Comparison of ENCODE assay signal across 27 cellular contexts in genomic region chr5:62299097-62299496, GRCh38. TPM values are rescaled to one million over a fixed set of nuclear protein-coding genes. Genes with fewer than 3 reads are reported as not detected.
DNase-seq lines count a peak whose midpoint lies in the region; ATAC-seq lines count a peak whose summit lies in the region.
"Had no signal": no experiment of that assay in that cellular context is flagged by ENCODE, and none has a peak within 500 bp of the region (broad histone marks: within the 10 kb centered on the region; RNA-seq: fewer than 3 reads in every experiment).

No MANE protein-coding gene starts in this region.

- CTCF ChIA-PET in activated CD8-positive, alpha-beta memory T cell treated with anti-CD3 and anti-CD28 coated beads, Interleukin-2, amount 10 ng/mL, durations not matched to agents 7 days and 5 days (lab: Charles Lee): interaction anchor here (1.4 to 2.3 kb wide), 2 partner anchors 11 to 13 kb away, joined by 3 to 6 read pairs; no protein-coding TSS in a partner anchor
- CTCF ChIA-PET in CD8-positive, alpha-beta memory T cell (lab: Charles Lee): interaction anchor here (1.0 to 1.6 kb wide), 2 partner anchors 19 to 54 kb away, joined by 4 to 6 read pairs; no protein-coding TSS in a partner anchor

- no peak overlapping the region for H2BK12ac ChIP-seq in mesenchymal stem cell (ENCODE audit: low read length in 2 of 2)

- H3K27ac ChIP-seq in CD8-positive, alpha-beta memory T cell (ENCODE audit: low read depth, low read length): no peak overlapping the region
- no peak overlapping the region for H3K27ac ChIP-seq in mesenchymal stem cell (ENCODE audit: low read length, poor library complexity, severe bottlenecking)
- H3K27ac ChIP-seq: colonic mucosa, esophagus muscularis mucosa, foreskin keratinocyte, Peyer's patch had no signal

- H2BK5ac ChIP-seq in mesenchymal stem cell (ENCODE audit: low read depth, low read length, poor library complexity, severe bottlenecking): no peak overlapping the region

- no peak overlapping the region for H3K4me3 Mint-ChIP-seq in activated CD8-positive, alpha-beta memory T cell treated with anti-CD3 and anti-CD28 coated beads, Interleukin-2, amount 10 ng/mL, durations not matched to agents 7 days and 5 days
- H3K4me3 Mint-ChIP-seq in CD8-positive, alpha-beta memory T cell: peak overlapping the region in 6 of 7 donors; percentile 24 to 75 (median 69)
- H3K4me3 Mint-ChIP-seq in activated T-helper 17 cell treated with anti-CD3 and anti-CD28 coated beads, Interleukin-2, amount 50 U/mL, for 72 hours: peak overlapping the region; percentile 62
- H3K4me3 Mint-ChIP-seq: B cell, natural killer cell, type B pancreatic cell had no signal

- H2AK5ac ChIP-seq in mesenchymal stem cell (ENCODE audit: low read length, severe bottlenecking): no peak overlapping the region

- no peak overlapping the region for H3K9ac ChIP-seq in mesenchymal stem cell (ENCODE audit: low read length)

- no peak overlapping the region for H2BK15ac ChIP-seq in mesenchymal stem cell (ENCODE audit: low read depth, poor library complexity, severe bottlenecking)

- POLR2A ChIA-PET in CD8-positive, alpha-beta memory T cell (lab: Charles Lee): interaction anchor here (1.0 to 1.2 kb wide), 2 partner anchors 10 to 104 kb away, joined by 3 read pairs; partner anchors contain the start of gene DIMT1

- no peak overlapping the region for H3K23ac ChIP-seq in mesenchymal stem cell (ENCODE audit: low read length in 2 of 2)

- peaks cover 3% of the 10 kb centered on the region for H3K9me3 Mint-ChIP-seq in activated CD8-positive, alpha-beta memory T cell treated with anti-CD3 and anti-CD28 coated beads, Interleukin-2, amount 10 ng/mL, durations not matched to agents 7 days and 5 days (ENCODE audit: low read depth)
- H3K9me3 Mint-ChIP-seq in CD8-positive, alpha-beta memory T cell: no peaks in the 10 kb centered on the region
- no peaks in the 10 kb centered on the region for H3K9me3 Mint-ChIP-seq in activated T-helper 17 cell treated with anti-CD3 and anti-CD28 coated beads, Interleukin-2, amount 50 U/mL, for 72 hours
- H3K9me3 Mint-ChIP-seq: natural killer cell, type B pancreatic cell had no signal

- H3K9me3 ChIP-seq in CD8-positive, alpha-beta memory T cell (ENCODE audit: low read length): no peaks in the 10 kb centered on the region
- H3K9me3 ChIP-seq in mesenchymal stem cell (ENCODE audit: control insufficient read depth, low read length) (no peaks in the 10 kb centered on the region), MG63 (no peaks in the 10 kb centered on the region)
- H3K9me3 ChIP-seq: colonic mucosa, esophagus muscularis mucosa, heart right ventricle, Peyer's patch had no signal

- H3K14ac ChIP-seq in mesenchymal stem cell (ENCODE audit: low read length in 2 of 2): no peak overlapping the region

- peaks cover 51% of the 10 kb centered on the region for H3K4me1 ChIP-seq in CD8-positive, alpha-beta memory T cell (ENCODE audit: insufficient read depth, low read length)
- H3K4me1 ChIP-seq in mesenchymal stem cell (ENCODE audit: control insufficient read depth, insufficient read depth, low read depth, low read length): no peaks in the 10 kb centered on the region
- H3K4me1 ChIP-seq: colonic mucosa, esophagus muscularis mucosa, foreskin keratinocyte, heart right ventricle, Peyer's patch had no signal

- H4K8ac ChIP-seq in mesenchymal stem cell (ENCODE audit: low read length): no peak overlapping the region

- no peak for ATAC-seq in activated CD8-positive, alpha-beta memory T cell treated with anti-CD3 and anti-CD28 coated beads, Interleukin-2, amount 10 ng/mL, durations not matched to agents 7 days and 5 days
- peak; percentile 35 for ATAC-seq in activated T-helper 17 cell treated with anti-CD3 and anti-CD28 coated beads, Interleukin-2, amount 50 U/mL, for 72 hours (replicated peaks)
- ATAC-seq in HG03565 (IDR thresholded peaks at IDR 0.05; ENCODE audit: unreplicated experiment): no peak
- ATAC-seq: foreskin keratinocyte, heart right ventricle, natural killer cell had no signal

- H4K91ac ChIP-seq in mesenchymal stem cell (ENCODE audit: low read length): no peak overlapping the region

- no peak overlapping the region for H3K4me2 ChIP-seq in mesenchymal stem cell (ENCODE audit: low read length, poor library complexity, severe bottlenecking)

- no peaks in the 10 kb centered on the region for H3K27me3 Mint-ChIP-seq in activated CD8-positive, alpha-beta memory T cell treated with anti-CD3 and anti-CD28 coated beads, Interleukin-2, amount 10 ng/mL, durations not matched to agents 7 days and 5 days
- H3K27me3 Mint-ChIP-seq in CD8-positive, alpha-beta memory T cell: no peaks in the 10 kb centered on the region
- H3K27me3 Mint-ChIP-seq in activated T-helper 17 cell treated with anti-CD3 and anti-CD28 coated beads, Interleukin-2, amount 50 U/mL, for 72 hours: no peaks in the 10 kb centered on the region
- H3K27me3 Mint-ChIP-seq: type B pancreatic cell had no signal

- H3K79me1 ChIP-seq in mesenchymal stem cell (replicated peaks; ENCODE audit: low read length, poor library complexity, severe bottlenecking): no peaks in the 10 kb centered on the region

- H3K4ac ChIP-seq in mesenchymal stem cell (ENCODE audit: low read depth in 1 of 2, low read length in 2 of 2): no peak overlapping the region

- H2AFZ ChIP-seq in mesenchymal stem cell (ENCODE audit: low read depth, low read length): peak overlapping the region; percentile 27

- H3K18ac ChIP-seq in mesenchymal stem cell (ENCODE audit: low read depth in 1 of 2, low read length in 2 of 2): no peak overlapping the region

- H3K4me3 ChIP-seq in CD8-positive, alpha-beta memory T cell (ENCODE audit: low read length): peak overlapping the region; percentile 7
- H3K4me3 ChIP-seq in mesenchymal stem cell (ENCODE audit: insufficient read depth in 1 of 2, low read depth in 1 of 2, low read length in 2 of 2): no peak overlapping the region
- no peak overlapping the region for H3K4me3 ChIP-seq in MG63
- H3K4me3 ChIP-seq: colonic mucosa, esophagus muscularis mucosa, heart right ventricle, Peyer's patch had no signal

- H2BK120ac ChIP-seq in mesenchymal stem cell (ENCODE audit: low read depth, low read length): no peak overlapping the region

- no peak for DNase-seq in activated CD8-positive, alpha-beta memory T cell treated with anti-CD3 and anti-CD28 coated beads, Interleukin-2, amount 10 ng/mL, durations not matched to agents 7 days and 5 days
- no peak for DNase-seq in activated CD8-positive, alpha-beta memory T cell treated with anti-CD3 and anti-CD28 coated beads, Interleukin-2, amount 50 U/mL, for 4 hours
- no peak for DNase-seq in CD8-positive, alpha-beta memory T cell
- no peak for DNase-seq in mesenchymal stem cell
- DNase-seq in MG63: no peak
- DNase-seq in stimulated activated naive CD4-positive, alpha-beta T cell (lab: John Stamatoyannopoulos, UW): no peak
- DNase-seq: activated effector memory CD4-positive, alpha-beta T cell treated with anti-CD3 and anti-CD28 coated beads, Interleukin-2, amount 50 U/mL, for 16 hours; Calu3; colonic mucosa; DMS79 treated with DMSO at 0.1 percent for 48 hours; effector CD8-positive, alpha-beta T cell; GF-D8; heart right ventricle; midbrain; natural killer cell; NCI-H1105 treated with DMSO at 0.1 percent for 48 hours; NCI-H1930; NCI-H69; Peyer's patch; SHP77 treated with DMSO at 0.1 percent for 48 hours; SW 1271 had no signal

- H3K27ac Mint-ChIP-seq in activated CD8-positive, alpha-beta memory T cell treated with anti-CD3 and anti-CD28 coated beads, Interleukin-2, amount 10 ng/mL, durations not matched to agents 7 days and 5 days: peak overlapping the region; percentile 59
- peak overlapping the region; percentile 67 to 96 (median 92) for H3K27ac Mint-ChIP-seq in CD8-positive, alpha-beta memory T cell
- peak overlapping the region; percentile 80 for H3K27ac Mint-ChIP-seq in activated T-helper 17 cell treated with anti-CD3 and anti-CD28 coated beads, Interleukin-2, amount 50 U/mL, for 72 hours
- H3K27ac Mint-ChIP-seq: B cell, type B pancreatic cell had no signal

- 90% methylated on average over 4 of the region's 4 CpGs for WGBS in mesenchymal stem cell

- no peaks in the 10 kb centered on the region for H3K27me3 ChIP-seq in CD8-positive, alpha-beta memory T cell (ENCODE audit: insufficient read depth, low read length, poor library complexity, severe bottlenecking)
- no peaks in the 10 kb centered on the region for H3K27me3 ChIP-seq in mesenchymal stem cell (ENCODE audit: control insufficient read depth in 1 of 2, insufficient read depth in 1 of 2, low read length in 2 of 2)
- H3K27me3 ChIP-seq in MG63: no peaks in the 10 kb centered on the region
- H3K27me3 ChIP-seq: colonic mucosa, esophagus muscularis mucosa, foreskin keratinocyte, heart right ventricle, Peyer's patch had no signal

- H3K36me3 Mint-ChIP-seq in activated CD8-positive, alpha-beta memory T cell treated with anti-CD3 and anti-CD28 coated beads, Interleukin-2, amount 10 ng/mL, durations not matched to agents 7 days and 5 days: peaks cover 24% of the 10 kb centered on the region
- H3K36me3 Mint-ChIP-seq in CD8-positive, alpha-beta memory T cell: no peaks in the 10 kb centered on the region
- H3K36me3 Mint-ChIP-seq in activated T-helper 17 cell treated with anti-CD3 and anti-CD28 coated beads, Interleukin-2, amount 50 U/mL, for 72 hours (ENCODE audit: low read depth): no peaks in the 10 kb centered on the region
- H3K36me3 Mint-ChIP-seq: natural killer cell, type B pancreatic cell had no signal

- peaks cover 54% of the 10 kb centered on the region for H3K4me1 Mint-ChIP-seq in activated CD8-positive, alpha-beta memory T cell treated with anti-CD3 and anti-CD28 coated beads, Interleukin-2, amount 10 ng/mL, durations not matched to agents 7 days and 5 days
- peaks cover 48 to 70% (median 62%) of the 10 kb centered on the region in 3 donors for H3K4me1 Mint-ChIP-seq in CD8-positive, alpha-beta memory T cell
- peaks cover 34% of the 10 kb centered on the region for H3K4me1 Mint-ChIP-seq in activated T-helper 17 cell treated with anti-CD3 and anti-CD28 coated beads, Interleukin-2, amount 50 U/mL, for 72 hours
- H3K4me1 Mint-ChIP-seq: B cell had no signal

- H3K36me3 ChIP-seq in CD8-positive, alpha-beta memory T cell (ENCODE audit: insufficient read depth, low read length): no peaks in the 10 kb centered on the region
- H3K36me3 ChIP-seq in mesenchymal stem cell (ENCODE audit: control insufficient read depth in 1 of 2, insufficient read depth in 2 of 2, low read depth in 1 of 2, low read length in 2 of 2) (no peaks in the 10 kb centered on the region), MG63 (no peaks in the 10 kb centered on the region)
- H3K36me3 ChIP-seq: colonic mucosa, esophagus muscularis mucosa, heart right ventricle, Peyer's patch had no signal

RNA-seq across cellular contexts. Expression of gene KIF2A, which starts 6.9 kb away (rescaled TPM):
- total RNA-seq in activated CD8-positive, alpha-beta memory T cell treated with anti-CD3 and anti-CD28 coated beads, Interleukin-2, amount 10 ng/mL, durations not matched to agents 7 days and 5 days: 100 to 1,000 TPM; 194 to 225 TPM
- 100 to 1,000 TPM; 252 to 253 TPM for total RNA-seq in CD8-positive, alpha-beta memory T cell
- 185 TPM for polyA plus RNA-seq in CD8-positive, alpha-beta memory T cell
- 100 to 1,000 TPM; 243 to 283 TPM for total RNA-seq in activated T-helper 17 cell treated with anti-CD3 and anti-CD28 coated beads, Interleukin-2, amount 50 U/mL, for 72 hours
- polyA plus RNA-seq in mesenchymal stem cell (2013, experiment 1 of 2): 47.4 TPM
- polyA plus RNA-seq in mesenchymal stem cell (2013, experiment 2 of 2): 45.1 TPM
- 27.4 and 29.4 TPM in 2 replicates for total RNA-seq in MG63 (2014; rRNA removed; shearing (Covaris generic); ENCODE audit: low replicate concordance)
